Comparison of ENCODE assay signal across 2 cellular contexts in the genomic region with DNA sequence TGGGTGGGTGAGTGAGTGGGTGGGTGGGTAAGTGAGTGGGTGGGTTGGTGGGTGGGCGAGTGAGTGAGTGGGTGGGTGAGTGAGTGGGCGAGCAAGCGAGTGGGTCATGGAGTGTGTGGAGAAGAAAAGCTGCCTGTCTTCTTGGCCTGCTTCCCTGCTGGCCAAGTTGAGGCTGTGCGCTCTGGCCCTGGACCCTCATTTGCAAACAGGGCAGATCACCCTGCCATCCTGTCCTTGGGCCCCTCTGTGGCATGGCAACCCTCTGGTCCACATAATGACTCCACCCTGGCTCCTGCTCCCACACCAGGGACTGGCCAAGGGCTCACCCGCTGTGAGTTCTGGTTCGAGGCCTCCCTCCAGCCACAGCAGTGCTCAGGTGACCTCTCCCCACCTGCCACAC.
TF ChIP-seq lines count a peak whose summit lies in the region.

No MANE protein-coding gene starts in this region.

TF ChIP-seq in IMR-90, 13 proteins besides CTCF, POLR2A, EP300 and RAD21:
- no peak for TF ChIP-seq RCOR1 (IDR thresholded peaks at IDR 0.05; ENCODE audit: insufficient replicate concordance, low read length)
- no peak for TF ChIP-seq NFE2L2 (IDR thresholded peaks at IDR 0.05; ENCODE audit: low read depth, low read length)
- TF ChIP-seq MAZ (IDR thresholded peaks at IDR 0.05; ENCODE audit: borderline replicate concordance, low read depth, low read length) = no peak
- no peak for TF ChIP-seq FOS (IDR thresholded peaks at IDR 0.05; ENCODE audit: low read depth, low read length)
- TF ChIP-seq MXI1 (IDR thresholded peaks at IDR 0.05; ENCODE audit: borderline replicate concordance, low read depth, low read length) = no peak
- TF ChIP-seq CEBPB (IDR thresholded peaks at IDR 0.05; ENCODE audit: low read depth, low read length) = no peak
- TF ChIP-seq, protein P1, sequence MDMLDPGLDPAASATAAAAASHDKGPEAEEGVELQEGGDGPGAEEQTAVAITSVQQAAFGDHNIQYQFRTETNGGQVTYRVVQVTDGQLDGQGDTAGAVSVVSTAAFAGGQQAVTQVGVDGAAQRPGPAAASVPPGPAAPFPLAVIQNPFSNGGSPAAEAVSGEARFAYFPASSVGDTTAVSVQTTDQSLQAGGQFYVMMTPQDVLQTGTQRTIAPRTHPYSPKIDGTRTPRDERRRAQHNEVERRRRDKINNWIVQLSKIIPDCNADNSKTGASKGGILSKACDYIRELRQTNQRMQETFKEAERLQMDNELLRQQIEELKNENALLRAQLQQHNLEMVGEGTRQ (IDR thresholded peaks at IDR 0.05; ENCODE audit: low read depth, low read length) = no peak
- no peak for TF ChIP-seq RFX5 (IDR thresholded peaks at IDR 0.05; ENCODE audit: low read depth, low read length)
- TF ChIP-seq SMC3 (IDR thresholded peaks at IDR 0.05; ENCODE audit: low read depth, low read length) = no peak
TF ChIP-seq in IMR-90: peak in this region for 0.

TF ChIP-seq in H1, 55 proteins besides CTCF, POLR2A, EP300 and RAD21:
- no peak for TF ChIP-seq KDM5A (IDR thresholded peaks at IDR 0.05; ENCODE audit: low read length)
- TF ChIP-seq CBX8 (IDR thresholded peaks at IDR 0.05; ENCODE audit: borderline replicate concordance, low read depth, low read length) = no peak
- no peak for TF ChIP-seq CTBP2 (IDR thresholded peaks at IDR 0.05; ENCODE audit: borderline replicate concordance, insufficient read depth, insufficient read length, low read length)
- TF ChIP-seq POU5F1 (IDR thresholded peaks at IDR 0.05; ENCODE audit: low read depth, low read length) = no peak
- no peak for TF ChIP-seq YY1 (IDR thresholded peaks at IDR 0.05; ENCODE audit: low read depth, low read length)
- TF ChIP-seq JUND (IDR thresholded peaks at IDR 0.05; ENCODE audit: low read length) = no peak
- no peak for TF ChIP-seq TAF1 (IDR thresholded peaks at IDR 0.05; ENCODE audit: low read depth, low read length)
- no peak for TF ChIP-seq SP4 (IDR thresholded peaks at IDR 0.05; ENCODE audit: low read length)
- TF ChIP-seq NANOG (IDR thresholded peaks at IDR 0.05; ENCODE audit: insufficient read depth, low read depth, low read length, poor library complexity, severe bottlenecking) = no peak
- TF ChIP-seq RNF2 (IDR thresholded peaks at IDR 0.05; ENCODE audit: borderline replicate concordance, low read depth, low read length, missing control alignments, poor library complexity, severe bottlenecking) = no peak
- no peak for TF ChIP-seq TEAD4 (IDR thresholded peaks at IDR 0.05; ENCODE audit: low read depth, low read length)
- no peak for TF ChIP-seq EZH2 (IDR thresholded peaks at IDR 0.05; ENCODE audit: low read depth, low read length, severe bottlenecking)
- no peak for TF ChIP-seq SP2 (IDR thresholded peaks at IDR 0.05; ENCODE audit: low read length)
- TF ChIP-seq EGR1 (IDR thresholded peaks at IDR 0.05; ENCODE audit: borderline replicate concordance, low read depth, low read length) = no peak
- TF ChIP-seq MAFK (IDR thresholded peaks at IDR 0.05; ENCODE audit: low read depth, low read length) = no peak
- TF ChIP-seq ZNF274 (IDR thresholded peaks at IDR 0.05; ENCODE audit: borderline replicate concordance, extremely low read depth, low read length) = no peak
- TF ChIP-seq RXRA (IDR thresholded peaks at IDR 0.05; ENCODE audit: insufficient read depth, low read depth, low read length) = no peak
